Comparison of ENCODE assay signal across 1 cellular context in the genomic region with DNA sequence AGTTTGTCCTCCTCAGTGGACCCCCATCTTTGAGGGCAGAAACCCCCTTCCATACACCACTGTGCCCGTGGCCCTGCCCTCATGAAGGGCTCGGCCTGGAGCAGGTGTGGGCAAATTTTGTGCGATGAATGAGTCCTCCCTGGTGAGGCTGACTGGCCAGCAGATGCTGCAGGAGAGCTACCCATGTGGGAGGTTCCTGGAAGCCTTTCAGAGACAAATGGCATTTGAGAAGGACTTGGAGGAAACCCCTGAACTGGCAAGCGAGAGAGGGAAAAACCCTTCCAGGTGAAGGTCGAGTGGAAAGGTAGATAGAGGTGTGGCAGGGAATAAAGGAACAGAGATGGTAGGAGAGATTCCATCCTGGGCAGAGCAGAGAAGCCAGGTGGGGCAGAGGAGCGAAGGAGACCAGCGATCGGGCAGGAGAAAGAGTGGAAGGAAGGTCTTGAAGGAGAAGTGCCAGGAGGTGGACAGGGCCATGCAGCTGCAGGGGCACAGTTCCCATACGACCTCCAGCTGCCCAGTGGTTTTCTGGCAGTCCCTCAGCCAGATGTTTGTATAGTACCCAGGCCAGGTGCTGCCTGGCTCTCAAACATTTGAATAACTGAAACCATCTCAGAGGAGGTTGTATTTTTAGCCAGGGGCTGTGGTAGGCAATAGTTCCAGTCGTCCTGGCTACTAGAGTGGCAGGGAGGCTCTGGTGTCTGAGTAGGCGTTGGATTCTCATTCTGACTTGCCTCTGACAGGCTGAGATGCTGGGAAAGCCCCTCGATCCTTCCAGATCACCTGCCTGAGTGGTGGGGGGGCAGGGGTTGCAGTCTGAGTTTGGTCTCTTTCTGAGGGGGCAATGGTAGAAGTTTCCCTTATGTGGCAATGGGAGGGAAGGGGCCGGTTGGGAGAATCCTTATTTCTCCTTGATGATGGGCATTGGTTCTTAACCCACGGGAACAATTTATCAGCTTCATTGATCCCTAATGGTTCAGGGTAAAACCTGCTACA.
TF ChIP-seq lines count a peak whose summit lies in the region.

No MANE protein-coding gene starts in this region.

TF ChIP-seq in SK-N-SH treated with all-trans-retinoic acid at 6 μM for 48 hours, 23 proteins besides CTCF, POLR2A, EP300 and RAD21 (continued from another document):
- no peak for TF ChIP-seq ZC3H10 (CRISPR knock-in tag; IDR thresholded peaks at IDR 0.05)
- no peak for TF ChIP-seq ZNF70 (CRISPR knock-in tag; IDR thresholded peaks at IDR 0.05)
- no peak for TF ChIP-seq TCF4 (CRISPR knock-in tag; IDR thresholded peaks at IDR 0.05; ENCODE audit: borderline replicate concordance)
- TF ChIP-seq ISL1 (CRISPR knock-in tag; IDR thresholded peaks at IDR 0.05): no peak
